In genomic region chr5:6371079-6371810, GRCh38 we compare ENCODE assay signal across 1 cellular context.
TF ChIP-seq lines count a peak whose summit lies in the region.

No MANE protein-coding gene starts in this region.

TF ChIP-seq in K562, 482 proteins besides CTCF, POLR2A, EP300 and RAD21 (continued from another document):
- TF ChIP-seq ZFX (CRISPR knock-in tag; IDR thresholded peaks at IDR 0.05) = peak; percentile 19; the same call in 1 of the 2 replicates
- no peak for TF ChIP-seq USF2 (CRISPR knock-in tag; IDR thresholded peaks at IDR 0.05)
